Comparison of ENCODE assay signal across 9 cellular contexts in the genomic region with DNA sequence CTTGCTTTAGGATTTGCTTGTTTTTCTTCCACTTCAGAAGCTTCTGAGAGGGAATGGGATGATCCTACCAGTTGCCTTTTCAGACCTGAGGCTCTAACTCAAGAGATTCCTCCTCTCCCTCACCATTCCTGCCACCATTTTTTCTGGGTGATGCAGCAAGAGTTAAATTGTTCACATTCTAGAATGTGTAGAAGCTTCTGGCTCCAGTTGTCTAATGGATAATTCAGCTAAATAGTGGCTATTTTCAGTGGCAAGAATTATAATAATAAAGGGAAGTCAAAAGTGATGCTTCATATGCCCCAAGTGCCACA. TPM values are rescaled to one million over a fixed set of nuclear protein-coding genes. Genes with fewer than 3 reads are reported as not detected.
DNase-seq lines count a peak whose midpoint lies in the region; ATAC-seq and TF ChIP-seq lines count a peak whose summit lies in the region.
"Had no signal": no experiment of that assay in that cellular context is flagged by ENCODE, and none has a peak within 500 bp of the region (broad histone marks: within the 10 kb centered on the region; RNA-seq: fewer than 3 reads in every experiment).

No MANE protein-coding gene starts in this region.

- ATAC-seq in activated T-helper 17 cell treated with anti-CD3 and anti-CD28 coated beads, Interleukin-2, amount 50 U/mL, for 72 hours (replicated peaks), result no peak
- ATAC-seq in lower lobe of right lung, result no peak
- no peak for ATAC-seq in GM21390 (IDR thresholded peaks at IDR 0.05; ENCODE audit: unreplicated experiment)

- no peak overlapping the region for H3K4me2 ChIP-seq in GM23248 (ENCODE audit: unreplicated experiment)

- peaks cover 6% of the 10 kb centered on the region for H3K4me1 Mint-ChIP-seq in activated T-helper 17 cell treated with anti-CD3 and anti-CD28 coated beads, Interleukin-2, amount 50 U/mL, for 72 hours

- intact Hi-C loops in lower lobe of right lung (cut with DNase I) (no loop called here), spleen (cut with DNase I; ENCODE audit: low total_unique reads) (no loop called here)

- H3K9me3 ChIP-seq in GM23248 (ENCODE audit: low read depth), result no peaks in the 10 kb centered on the region
- no peaks in the 10 kb centered on the region for H3K9me3 ChIP-seq in mucosa of rectum (ENCODE audit: control insufficient read depth in 2 of 2, low read length in 2 of 2)
- H3K9me3 ChIP-seq in lower lobe of right lung, result no peaks in the 10 kb centered on the region
- H3K9me3 ChIP-seq in spleen, result no peaks in the 10 kb centered on the region

- H3K36me3 Mint-ChIP-seq in activated T-helper 17 cell treated with anti-CD3 and anti-CD28 coated beads, Interleukin-2, amount 50 U/mL, for 72 hours (ENCODE audit: low read depth), result peaks cover 65% of the 10 kb centered on the region

- H4K20me1 ChIP-seq in GM23248 (ENCODE audit: insufficient read depth), result no peaks in the 10 kb centered on the region

- POLR2A ChIA-PET in GM10248 (lab: Yijun Ruan, JAX), result interaction anchor here (1.0 to 6.2 kb wide), 3 partner anchors 16 to 46 kb away, joined by 3 to 61 read pairs (median 13); partner anchors contain the start of gene CCDC9

- H3K27me3 ChIP-seq in GM23248 (replicated peaks; ENCODE audit: insufficient read depth) (no peaks in the 10 kb centered on the region), mucosa of rectum (ENCODE audit: control insufficient read depth in 2 of 2, insufficient read depth in 2 of 2, low read length in 2 of 2) (no peaks in the 10 kb centered on the region), lower lobe of right lung (ENCODE audit: low read depth) (no peaks in the 10 kb centered on the region), spleen (replicated peaks in 1 of 7) (no peaks in the 10 kb centered on the region)

- H3K4me1 ChIP-seq in GM23248 (ENCODE audit: insufficient read depth) (0 out of 2 replicates have a peak, but pooled peaks cover 5% of the 10 kb centered on the region), mucosa of rectum (ENCODE audit: control insufficient read depth in 2 of 2, insufficient read depth in 2 of 2, low read length in 2 of 2) (peaks cover 7% of the 10 kb centered on the region in 2 donors), lower lobe of right lung (peaks cover 12% of the 10 kb centered on the region), spleen (peaks cover 4 to 16% (median 12%) of the 10 kb centered on the region in 6 donors)

- in situ Hi-C loops in GM23248 (cut with MboI), result no loop called here

- DNase-seq in GM23248, result no peak
- DNase-seq in GM10248 (ENCODE audit: extremely low spot score), result no peak
- no peak for DNase-seq in lower lobe of right lung
- no peak for DNase-seq in spleen

- peaks cover 28% of the 10 kb centered on the region; the same call in 1 of the 2 replicates for H3F3A ChIP-seq in GM23248 (ENCODE audit: insufficient read depth)

- H3K36me3 ChIP-seq in GM23248 (ENCODE audit: low read depth) (peaks cover 11% of the 10 kb centered on the region; the same call in 1 of the 2 replicates), mucosa of rectum (ENCODE audit: control insufficient read depth in 2 of 2, insufficient read depth in 2 of 2, low read length in 2 of 2) (peaks cover 24 to 39% of the 10 kb centered on the region in 2 donors), lower lobe of right lung (peaks cover 53% of the 10 kb centered on the region), spleen (peaks cover 0 to 55% (median 43%) of the 10 kb centered on the region in 6 donors)

- no peak overlapping the region for H3K4me3 Mint-ChIP-seq in activated T-helper 17 cell treated with anti-CD3 and anti-CD28 coated beads, Interleukin-2, amount 50 U/mL, for 72 hours

- H3K9me2 ChIP-seq in GM23248 (ENCODE audit: insufficient read depth), result no peaks in the 10 kb centered on the region

- H3K4me3 ChIP-seq in GM23248, result no peak overlapping the region
- H3K4me3 ChIP-seq in mucosa of rectum (ENCODE audit: low read length in 2 of 2), result no peak overlapping the region
- no peak overlapping the region for H3K4me3 ChIP-seq in lower lobe of right lung
- no peak overlapping the region for H3K4me3 ChIP-seq in spleen

- H3K9ac ChIP-seq in GM23248 (peak overlapping the region; percentile 69), mucosa of rectum (ENCODE audit: low read depth in 1 of 2, low read length in 2 of 2) (peak overlapping the region; percentile 38 to 45)

- no peak for TF ChIP-seq POLR2A in spleen (IDR thresholded peaks at IDR 0.05)

- H3K79me2 ChIP-seq in GM23248 (ENCODE audit: insufficient read depth), result no peaks in the 10 kb centered on the region

- TF ChIP-seq CTCF in 22Rv1 (IDR thresholded peaks at IDR 0.05) (no peak), GM10248 (IDR thresholded peaks at IDR 0.05; ENCODE audit: control extremely low read depth, extremely low read depth, low read depth, missing control alignments) (no peak), lower lobe of right lung (IDR thresholded peaks at IDR 0.05) (no peak), spleen (IDR thresholded peaks at IDR 0.05 in 8 of 11, conservative IDR thresholded peaks at IDR 0.05 in 3 of 11) (no peak)

- H3K27me3 Mint-ChIP-seq in activated T-helper 17 cell treated with anti-CD3 and anti-CD28 coated beads, Interleukin-2, amount 50 U/mL, for 72 hours, result no peaks in the 10 kb centered on the region

- H3K9me3 Mint-ChIP-seq in activated T-helper 17 cell treated with anti-CD3 and anti-CD28 coated beads, Interleukin-2, amount 50 U/mL, for 72 hours, result no peaks in the 10 kb centered on the region

- peak overlapping the region; percentile 58 for H3K27ac ChIP-seq in 22Rv1
- H3K27ac ChIP-seq in GM23248, result peak overlapping the region; percentile 70
- no peak overlapping the region for H3K27ac ChIP-seq in mucosa of rectum (ENCODE audit: low read depth in 2 of 2, low read length in 2 of 2)
- no peak overlapping the region for H3K27ac ChIP-seq in lower lobe of right lung
- H3K27ac ChIP-seq in spleen, result peak overlapping the region in 2 of 8 donors; percentile 70 to 73
- H3K27ac ChIP-seq: C4-2B had no signal

- CTCF ChIA-PET in GM10248 (lab: Yijun Ruan, JAX), result interaction anchor here (0.6 to 20.5 kb wide), 36 partner anchors 10 to 197 kb away, joined by 3 to 444 read pairs (median 6); partner anchors contain the start of genes CCDC9, INAFM1 and ZC3H4

- no peak overlapping the region for H2AFZ ChIP-seq in GM23248

- H3K27ac Mint-ChIP-seq in activated T-helper 17 cell treated with anti-CD3 and anti-CD28 coated beads, Interleukin-2, amount 50 U/mL, for 72 hours, result peak overlapping the region; percentile 87

RNA-seq across cellular contexts. Expression of gene BBC3, which starts 20.9 kb away (rescaled TPM):
- 11.9 and 14.6 TPM in 2 replicates for total RNA-seq in GM23248 (2014; rRNA removed; shearing (Covaris generic))
- polyA plus RNA-seq in GM23248 (2016; fragmentation: Nextera tagmentation; extraction: Ambion mirVana) (6.2 and 6.3 TPM in 2 replicates), spleen (10 to 100 TPM in 1 of 3 donors, 1 to 10 TPM in 2; 7.1 to 12.6 (median 9.5) TPM)
- 10 to 100 TPM; 18.7 to 41.9 TPM for total RNA-seq in activated T-helper 17 cell treated with anti-CD3 and anti-CD28 coated beads, Interleukin-2, amount 50 U/mL, for 72 hours
- total RNA-seq in lower lobe of right lung (18.5 TPM), spleen (10 to 100 TPM in 6 of 7 donors, 1 to 10 TPM in 1; 6.3 to 17.0 (median 11.3) TPM)

RNA-seq across cellular contexts. Expression of gene CCDC9, which starts 46.2 kb away (rescaled TPM):
- total RNA-seq in GM23248 (2014; rRNA removed; shearing (Covaris generic)), result 7.3 and 11.1 TPM in 2 replicates
- polyA plus RNA-seq in GM23248 (2016; fragmentation: Nextera tagmentation; extraction: Ambion mirVana) (4.1 and 5.8 TPM in 2 replicates), spleen (10 to 100 TPM; 11.0 to 38.7 (median 15.9) TPM)
- 10 to 100 TPM; 38.9 to 44.6 TPM for total RNA-seq in activated T-helper 17 cell treated with anti-CD3 and anti-CD28 coated beads, Interleukin-2, amount 50 U/mL, for 72 hours
- total RNA-seq in lower lobe of right lung (30.7 TPM), spleen (10 to 100 TPM; 13.0 to 43.0 (median 32.6) TPM)

Comparison
In these comparisons a context has a peak if more than half of its experiments do, and no peak if none do; other contexts are left out.
1. H3K27ac ChIP-seq: peak in 22Rv1 (single experiment) and GM23248 (single experiment); none in mucosa of rectum (0 of 2) and lower lobe of right lung (single experiment).